ENCODE assay signal across 7 cellular contexts in genomic region chr9:131732061-131732526, GRCh38. TPM values are rescaled to one million over a fixed set of nuclear protein-coding genes. Genes with fewer than 3 reads are reported as not detected.
DNase-seq lines count a peak whose midpoint lies in the region; ATAC-seq and TF ChIP-seq lines count a peak whose summit lies in the region.

No MANE protein-coding gene starts in this region.

- whole genome bisulfite sequencing in esophagus muscularis mucosa = 61% methylated on average over 8 of the region's 8 CpGs

- H3K9me3 ChIP-seq in esophagus muscularis mucosa (no peaks in the 10 kb centered on the region), skeletal muscle satellite cell (replicated peaks; ENCODE audit: low read length) (no peaks in the 10 kb centered on the region)

- no peaks in the 10 kb centered on the region for H3K27me3 ChIP-seq in esophagus muscularis mucosa
- no peaks in the 10 kb centered on the region for H3K27me3 ChIP-seq in skeletal muscle satellite cell (ENCODE audit: control insufficient read depth, insufficient read depth, low read length)

- no peak for DNase-seq in GM12864 (ENCODE audit: low read depth)
- peak; percentile 39 for DNase-seq in NCI-H69 (lab: John Stamatoyannopoulos, UW)
- DNase-seq in esophagus muscularis mucosa (ENCODE audit: extremely low spot score) = no peak
- no peak for DNase-seq in GM20000 (ENCODE audit: low spot score)

- peak overlapping the region; percentile 64 for H3K9ac ChIP-seq in skeletal muscle satellite cell (ENCODE audit: low read depth, low read length)

- TF ChIP-seq POLR2A in esophagus muscularis mucosa (IDR thresholded peaks at IDR 0.05; ENCODE audit: low read depth) = no peak

- H3K36me3 ChIP-seq in esophagus muscularis mucosa (no peaks in the 10 kb centered on the region), skeletal muscle satellite cell (ENCODE audit: insufficient read depth, low read length) (peaks cover 2% of the 10 kb centered on the region)

- H3K4me3 ChIP-seq in GM12864 (ENCODE audit: low read depth, low read length) (peak overlapping the region; percentile 19; the same call in 1 of the 2 replicates), esophagus muscularis mucosa (no peak overlapping the region), skeletal muscle satellite cell (ENCODE audit: low read length) (peak overlapping the region; percentile 22)

- intact Hi-C loops in esophagus muscularis mucosa (cut with DNase I) = no loop called here

- peak overlapping the region; percentile 60 for H3K4me2 ChIP-seq in skeletal muscle satellite cell (ENCODE audit: low read length)

- no peak for TF ChIP-seq CTCF in GM12864 (IDR thresholded peaks at IDR 0.05; ENCODE audit: low read depth, low read length, missing control alignments)
- no peak for TF ChIP-seq CTCF in esophagus muscularis mucosa (IDR thresholded peaks at IDR 0.05)
- no peak for TF ChIP-seq CTCF in GM20000 (IDR thresholded peaks at IDR 0.05; ENCODE audit: extremely low read depth, missing control alignments)

- H3K27ac ChIP-seq in esophagus muscularis mucosa (replicated peaks in 1 of 4) = peak overlapping the region; percentile 49 to 76 (median 75)

- no peak for TF ChIP-seq EP300 in esophagus muscularis mucosa (IDR thresholded peaks at IDR 0.05)

- H3K4me1 ChIP-seq in esophagus muscularis mucosa = peaks cover 88 to 100% (median 97%) of the 10 kb centered on the region in 4 donors
- peaks cover 84% of the 10 kb centered on the region for H3K4me1 ChIP-seq in skeletal muscle satellite cell (ENCODE audit: control insufficient read depth, insufficient read depth, low read length)

- ATAC-seq in HG03469 (IDR thresholded peaks at IDR 0.05; ENCODE audit: unreplicated experiment) = no peak
- no peak for ATAC-seq in GM18519 (IDR thresholded peaks at IDR 0.05; ENCODE audit: low FRiP score, unreplicated experiment)

RNA-seq across cellular contexts. Expression of gene RAPGEF1, which starts 7.8 kb away (rescaled TPM):
- 100 to 1,000 TPM in 2 of 4 donors, 10 to 100 TPM in 2; 66.6 to 138 (median 101) TPM for total RNA-seq in esophagus muscularis mucosa
- 13.7 and 24.7 TPM in 2 replicates for total RNA-seq in skeletal muscle satellite cell (2012; rRNA removed)

Comparison
In these comparisons a context has a peak if more than half of its experiments do, and no peak if none do; other contexts are left out.
1. H3K4me3 ChIP-seq: peak in GM12864 (single experiment) and skeletal muscle satellite cell (single experiment); none in esophagus muscularis mucosa (0 of 4).